In genomic region chr11:106398396-106399074, GRCh38 we compare ENCODE assay signal across 1 cellular context.
TF ChIP-seq lines count a peak whose summit lies in the region.

No MANE protein-coding gene starts in this region.

TF ChIP-seq in SK-N-SH treated with all-trans-retinoic acid at 6 μM for 48 hours, 23 proteins besides CTCF, POLR2A, EP300 and RAD21 (continued from another document):
- TF ChIP-seq, protein P1, sequence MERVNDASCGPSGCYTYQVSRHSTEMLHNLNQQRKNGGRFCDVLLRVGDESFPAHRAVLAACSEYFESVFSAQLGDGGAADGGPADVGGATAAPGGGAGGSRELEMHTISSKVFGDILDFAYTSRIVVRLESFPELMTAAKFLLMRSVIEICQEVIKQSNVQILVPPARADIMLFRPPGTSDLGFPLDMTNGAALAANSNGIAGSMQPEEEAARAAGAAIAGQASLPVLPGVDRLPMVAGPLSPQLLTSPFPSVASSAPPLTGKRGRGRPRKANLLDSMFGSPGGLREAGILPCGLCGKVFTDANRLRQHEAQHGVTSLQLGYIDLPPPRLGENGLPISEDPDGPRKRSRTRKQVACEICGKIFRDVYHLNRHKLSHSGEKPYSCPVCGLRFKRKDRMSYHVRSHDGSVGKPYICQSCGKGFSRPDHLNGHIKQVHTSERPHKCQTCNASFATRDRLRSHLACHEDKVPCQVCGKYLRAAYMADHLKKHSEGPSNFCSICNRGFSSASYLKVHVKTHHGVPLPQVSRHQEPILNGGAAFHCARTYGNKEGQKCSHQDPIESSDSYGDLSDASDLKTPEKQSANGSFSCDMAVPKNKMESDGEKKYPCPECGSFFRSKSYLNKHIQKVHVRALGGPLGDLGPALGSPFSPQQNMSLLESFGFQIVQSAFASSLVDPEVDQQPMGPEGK (CRISPR knock-in tag; IDR thresholded peaks at IDR 0.05; ENCODE audit: borderline replicate concordance): no peak
- TF ChIP-seq ISL1 (CRISPR knock-in tag; IDR thresholded peaks at IDR 0.05) (no peak), ZFP3 (CRISPR knock-in tag; IDR thresholded peaks at IDR 0.05) (no peak), TOX (CRISPR knock-in tag; IDR thresholded peaks at IDR 0.05; ENCODE audit: borderline replicate concordance) (no peak), RARB (CRISPR knock-in tag; IDR thresholded peaks at IDR 0.05) (no peak), PPARA (CRISPR knock-in tag; IDR thresholded peaks at IDR 0.05; ENCODE audit: borderline replicate concordance) (no peak), SNAI2 (CRISPR knock-in tag; IDR thresholded peaks at IDR 0.05) (no peak), OSR1 (CRISPR knock-in tag; IDR thresholded peaks at IDR 0.05) (no peak), GLIS3 (CRISPR knock-in tag; IDR thresholded peaks at IDR 0.05) (no peak)
